ENCODE assay signal across 40 cellular contexts in genomic region chr2:85152895-85153294, GRCh38. TPM values are rescaled to one million over a fixed set of nuclear protein-coding genes. Genes with fewer than 3 reads are reported as not detected.
"Had no signal": no experiment of that assay in that cellular context is flagged by ENCODE, and none has a peak within 500 bp of the region (broad histone marks: within the 10 kb centered on the region; RNA-seq: fewer than 3 reads in every experiment).

No MANE protein-coding gene starts in this region.

- H3K4me3 ChIP-seq: adrenal gland, ascending aorta, body of pancreas, breast epithelium, cardiac muscle cell had no signal

- H3K27ac ChIP-seq: adrenal gland, ascending aorta, body of pancreas, brain microvascular endothelial cell, breast epithelium, cardiac muscle cell had no signal

- H3K27me3 Mint-ChIP-seq: activated naive CD4-positive, alpha-beta T cell treated with anti-CD3 and anti-CD28 coated beads, Interleukin-2, amount 50 U/mL, for 24 hours; activated naive CD8-positive, alpha-beta T cell; activated naive CD8-positive, alpha-beta T cell treated with anti-CD3 and anti-CD28 coated beads, Interleukin-2, amount 50 U/mL, for 24 hours; activated T-cell treated with anti-CD3 and anti-CD28 coated beads, Interleukin-2, amount 50 U/mL, for 24 hours; brain had no signal

- H3K9me3 ChIP-seq: adrenal gland, ascending aorta, body of pancreas, breast epithelium had no signal

- H3K4me3 Mint-ChIP-seq: activated naive CD4-positive, alpha-beta T cell treated with anti-CD3 and anti-CD28 coated beads for 36 hours; activated naive CD4-positive, alpha-beta T cell treated with anti-CD3 and anti-CD28 coated beads, Interleukin-2, amount 10 ng/mL, durations not matched to agents 7 days and 5 days; activated naive CD4-positive, alpha-beta T cell treated with anti-CD3 and anti-CD28 coated beads, Interleukin-2, amount 50 U/mL, for 24 hours; activated naive CD8-positive, alpha-beta T cell; activated naive CD8-positive, alpha-beta T cell treated with anti-CD3 and anti-CD28 coated beads for 36 hours; activated naive CD8-positive, alpha-beta T cell treated with anti-CD3 and anti-CD28 coated beads, Interleukin-2, amount 10 ng/mL, durations not matched to agents 7 days and 5 days; activated naive CD8-positive, alpha-beta T cell treated with anti-CD3 and anti-CD28 coated beads, Interleukin-2, amount 50 U/mL, for 24 hours; activated T-cell treated with anti-CD3 and anti-CD28 coated beads, Interleukin-2, amount 50 U/mL, for 24 hours; activated T-cell treated with anti-CD3 and anti-CD28 coated beads, Interleukin-2, amount 50 U/mL, for 4 hours; activated T-cell treated with anti-CD3 and anti-CD28 coated beads, Interleukin-2, amount 50 U/mL, for 72 hours; activated T-helper 1 cell treated with anti-CD3 and anti-CD28 coated beads, Interleukin-12 subunit alpha, Interleukin-12 subunit beta, Interleukin-2, Interleukin-4 antibody, amounts not matched to agents 30 ng/mL and 10 ng/mL and 1 ng/mL, durations not matched to agents 14 hours and 24 hours and 36 hours; activated T-helper 17 cell treated with anti-CD3 and anti-CD28 coated beads, Interleukin-2, amount 50 U/mL, for 72 hours; brain; central memory CD8-positive, alpha-beta T cell had no signal

- H3K36me3 ChIP-seq: adrenal gland, ascending aorta, brain microvascular endothelial cell, breast epithelium, cardiac muscle cell had no signal

- H3K36me3 Mint-ChIP-seq: activated naive CD4-positive, alpha-beta T cell treated with anti-CD3 and anti-CD28 coated beads, Interleukin-2, amount 10 ng/mL, durations not matched to agents 7 days and 5 days; activated naive CD4-positive, alpha-beta T cell treated with anti-CD3 and anti-CD28 coated beads, Interleukin-2, amount 50 U/mL, for 24 hours; activated naive CD4-positive, alpha-beta T cell treated with anti-CD3 and anti-CD28 coated beads, Interleukin-2, amount 50 U/mL, for 72 hours; activated naive CD8-positive, alpha-beta T cell; activated naive CD8-positive, alpha-beta T cell treated with anti-CD3 and anti-CD28 coated beads for 36 hours; activated naive CD8-positive, alpha-beta T cell treated with anti-CD3 and anti-CD28 coated beads, Interleukin-2, amount 10 ng/mL, durations not matched to agents 7 days and 5 days had no signal

- DNase-seq: activated effector memory CD4-positive, alpha-beta T cell treated with anti-CD3 and anti-CD28 coated beads, Interleukin-2, amount 50 U/mL, for 16 hours; activated effector memory CD4-positive, alpha-beta T cell treated with Interleukin-2 at 50 U/mL for 16 hours; activated gamma-delta T cell; activated gamma-delta T cell treated with Interleukin-2 at 50 U/mL for 16 hours; activated naive CD4-positive, alpha-beta T cell; activated naive CD4-positive, alpha-beta T cell treated with anti-CD3 and anti-CD28 coated beads for 36 hours; activated naive CD4-positive, alpha-beta T cell treated with anti-CD3 and anti-CD28 coated beads, Interleukin-2, amount 10 ng/mL, durations not matched to agents 7 days and 5 days; activated naive CD4-positive, alpha-beta T cell treated with anti-CD3 and anti-CD28 coated beads, Interleukin-2, amount 50 U/mL, for 16 hours; activated naive CD4-positive, alpha-beta T cell treated with Interleukin-2 at 50 U/mL for 16 hours; activated naive CD8-positive, alpha-beta T cell treated with anti-CD3 and anti-CD28 coated beads for 36 hours; activated naive CD8-positive, alpha-beta T cell treated with anti-CD3 and anti-CD28 coated beads, Interleukin-2, amount 10 ng/mL, durations not matched to agents 7 days and 5 days; activated naive CD8-positive, alpha-beta T cell treated with anti-CD3 and anti-CD28 coated beads, Interleukin-2, amount 50 U/mL, for 24 hours; activated T-cell treated with anti-CD3 and anti-CD28 coated beads, Interleukin-2, amount 50 U/mL, for 1 hour; activated T-cell treated with anti-CD3 and anti-CD28 coated beads, Interleukin-2, amount 50 U/mL, for 24 hours; activated T-cell treated with anti-CD3 and anti-CD28 coated beads, Interleukin-2, amount 50 U/mL, for 4 hours; activated T-cell treated with anti-CD3 and anti-CD28 coated beads, Interleukin-2, amount 50 U/mL, for 48 hours; activated T-cell treated with anti-CD3 and anti-CD28 coated beads, Interleukin-2, amount 50 U/mL, for 72 hours; adrenal gland; amniotic stem cell; amygdala; anterior cingulate cortex; aorta; body of pancreas; brain microvascular endothelial cell; caudate nucleus; central memory CD4-positive, alpha-beta T cell; cerebellar nuclear complex had no signal

- H3K27me3 ChIP-seq: adrenal gland, ascending aorta, body of pancreas, brain microvascular endothelial cell, breast epithelium, cardiac muscle cell had no signal

- H3K4me1 Mint-ChIP-seq: activated naive CD4-positive, alpha-beta T cell treated with anti-CD3 and anti-CD28 coated beads, Interleukin-2, amount 10 ng/mL, durations not matched to agents 7 days and 5 days; activated naive CD4-positive, alpha-beta T cell treated with anti-CD3 and anti-CD28 coated beads, Interleukin-2, amount 50 U/mL, for 24 hours; activated naive CD8-positive, alpha-beta T cell treated with anti-CD3 and anti-CD28 coated beads for 36 hours; activated naive CD8-positive, alpha-beta T cell treated with anti-CD3 and anti-CD28 coated beads, Interleukin-2, amount 10 ng/mL, durations not matched to agents 7 days and 5 days; activated naive CD8-positive, alpha-beta T cell treated with anti-CD3 and anti-CD28 coated beads, Interleukin-2, amount 50 U/mL, for 24 hours; activated T-helper 17 cell treated with anti-CD3 and anti-CD28 coated beads, Interleukin-2, amount 50 U/mL, for 72 hours; central memory CD8-positive, alpha-beta T cell had no signal

- FAIRE-seq: astrocyte, bronchial epithelial cell had no signal

- H3K27ac Mint-ChIP-seq: activated naive CD4-positive, alpha-beta T cell treated with anti-CD3 and anti-CD28 coated beads for 36 hours; activated naive CD4-positive, alpha-beta T cell treated with anti-CD3 and anti-CD28 coated beads, Interleukin-2, amount 10 ng/mL, durations not matched to agents 7 days and 5 days; activated naive CD4-positive, alpha-beta T cell treated with anti-CD3 and anti-CD28 coated beads, Interleukin-2, amount 50 U/mL, for 24 hours; activated naive CD4-positive, alpha-beta T cell treated with anti-CD3 and anti-CD28 coated beads, Interleukin-2, amount 50 U/mL, for 72 hours; activated naive CD8-positive, alpha-beta T cell; activated naive CD8-positive, alpha-beta T cell treated with anti-CD3 and anti-CD28 coated beads for 36 hours; activated naive CD8-positive, alpha-beta T cell treated with anti-CD3 and anti-CD28 coated beads, Interleukin-2, amount 10 ng/mL, durations not matched to agents 7 days and 5 days; activated naive CD8-positive, alpha-beta T cell treated with anti-CD3 and anti-CD28 coated beads, Interleukin-2, amount 50 U/mL, for 24 hours; activated T-cell treated with anti-CD3 and anti-CD28 coated beads, Interleukin-2, amount 50 U/mL, for 24 hours; activated T-cell treated with anti-CD3 and anti-CD28 coated beads, Interleukin-2, amount 50 U/mL, for 72 hours; activated T-helper 1 cell treated with anti-CD3 and anti-CD28 coated beads, Interleukin-12 subunit alpha, Interleukin-12 subunit beta, Interleukin-2, Interleukin-4 antibody, amounts not matched to agents 30 ng/mL and 10 ng/mL and 1 ng/mL, durations not matched to agents 14 hours and 24 hours and 36 hours; activated T-helper 17 cell treated with anti-CD3 and anti-CD28 coated beads, Interleukin-2, amount 50 U/mL, for 72 hours; activated T-helper 2 cell treated with anti-CD3 and anti-CD28 coated beads, Interferon-gamma antibody, Interleukin-2, Interleukin-4, amounts not matched to agents 10 μg/mL and 5 μg/mL and 100 μg/mL, durations not matched to agents 14 hours and 24 hours and 36 hours had no signal

- ATAC-seq: activated naive CD4-positive, alpha-beta T cell treated with anti-CD3 and anti-CD28 coated beads, Interleukin-2, amount 50 U/mL, for 72 hours; activated naive CD8-positive, alpha-beta T cell treated with anti-CD3 and anti-CD28 coated beads, Interleukin-2, amount 50 U/mL, for 24 hours; activated T-cell treated with anti-CD3 and anti-CD28 coated beads, Interleukin-2, amount 50 U/mL, for 4 hours; activated T-cell treated with anti-CD3 and anti-CD28 coated beads, Interleukin-2, amount 50 U/mL, for 72 hours; activated T-helper 17 cell treated with anti-CD3 and anti-CD28 coated beads, Interleukin-2, amount 50 U/mL, for 72 hours; body of pancreas had no signal

- H3K4me1 ChIP-seq: body of pancreas had no signal

- H3K9me3 Mint-ChIP-seq: activated naive CD4-positive, alpha-beta T cell treated with anti-CD3 and anti-CD28 coated beads for 36 hours; activated naive CD4-positive, alpha-beta T cell treated with anti-CD3 and anti-CD28 coated beads, Interleukin-2, amount 10 ng/mL, durations not matched to agents 7 days and 5 days; activated naive CD4-positive, alpha-beta T cell treated with anti-CD3 and anti-CD28 coated beads, Interleukin-2, amount 50 U/mL, for 24 hours; activated naive CD4-positive, alpha-beta T cell treated with anti-CD3 and anti-CD28 coated beads, Interleukin-2, amount 50 U/mL, for 72 hours; activated naive CD8-positive, alpha-beta T cell treated with anti-CD3 and anti-CD28 coated beads for 36 hours; activated naive CD8-positive, alpha-beta T cell treated with anti-CD3 and anti-CD28 coated beads, Interleukin-2, amount 10 ng/mL, durations not matched to agents 7 days and 5 days; activated naive CD8-positive, alpha-beta T cell treated with anti-CD3 and anti-CD28 coated beads, Interleukin-2, amount 50 U/mL, for 24 hours; activated T-cell treated with anti-CD3 and anti-CD28 coated beads, Interleukin-2, amount 50 U/mL, for 24 hours; activated T-cell treated with anti-CD3 and anti-CD28 coated beads, Interleukin-2, amount 50 U/mL, for 4 hours; activated T-cell treated with anti-CD3 and anti-CD28 coated beads, Interleukin-2, amount 50 U/mL, for 72 hours; activated T-helper 1 cell treated with anti-CD3 and anti-CD28 coated beads, Interleukin-12 subunit alpha, Interleukin-12 subunit beta, Interleukin-2, Interleukin-4 antibody, amounts not matched to agents 30 ng/mL and 10 ng/mL and 1 ng/mL, durations not matched to agents 14 hours and 24 hours and 36 hours; activated T-helper 17 cell treated with anti-CD3 and anti-CD28 coated beads, Interleukin-2, amount 50 U/mL, for 72 hours; activated T-helper 2 cell treated with anti-CD3 and anti-CD28 coated beads, Interferon-gamma antibody, Interleukin-2, Interleukin-4, amounts not matched to agents 10 μg/mL and 5 μg/mL and 100 μg/mL, durations not matched to agents 14 hours and 24 hours and 36 hours; brain; central memory CD8-positive, alpha-beta T cell had no signal

RNA-seq across cellular contexts. Expression of gene TCF7L1, which starts 19.7 kb away (rescaled TPM):
- total RNA-seq: activated naive CD8-positive, alpha-beta T cell treated with anti-CD3 and anti-CD28 coated beads, Interleukin-2, amount 10 ng/mL, durations not matched to agents 7 days and 5 days; activated T-helper 1 cell treated with anti-CD3 and anti-CD28 coated beads, Interleukin-12 subunit alpha, Interleukin-12 subunit beta, Interleukin-2, Interleukin-4 antibody, amounts not matched to agents 30 ng/mL and 10 ng/mL and 1 ng/mL, durations not matched to agents 14 hours and 24 hours and 36 hours; activated T-helper 17 cell treated with anti-CD3 and anti-CD28 coated beads, Interleukin-2, amount 50 U/mL, for 72 hours had no signal
